10 cellular contexts compared by ENCODE assay signal in the genomic region with DNA sequence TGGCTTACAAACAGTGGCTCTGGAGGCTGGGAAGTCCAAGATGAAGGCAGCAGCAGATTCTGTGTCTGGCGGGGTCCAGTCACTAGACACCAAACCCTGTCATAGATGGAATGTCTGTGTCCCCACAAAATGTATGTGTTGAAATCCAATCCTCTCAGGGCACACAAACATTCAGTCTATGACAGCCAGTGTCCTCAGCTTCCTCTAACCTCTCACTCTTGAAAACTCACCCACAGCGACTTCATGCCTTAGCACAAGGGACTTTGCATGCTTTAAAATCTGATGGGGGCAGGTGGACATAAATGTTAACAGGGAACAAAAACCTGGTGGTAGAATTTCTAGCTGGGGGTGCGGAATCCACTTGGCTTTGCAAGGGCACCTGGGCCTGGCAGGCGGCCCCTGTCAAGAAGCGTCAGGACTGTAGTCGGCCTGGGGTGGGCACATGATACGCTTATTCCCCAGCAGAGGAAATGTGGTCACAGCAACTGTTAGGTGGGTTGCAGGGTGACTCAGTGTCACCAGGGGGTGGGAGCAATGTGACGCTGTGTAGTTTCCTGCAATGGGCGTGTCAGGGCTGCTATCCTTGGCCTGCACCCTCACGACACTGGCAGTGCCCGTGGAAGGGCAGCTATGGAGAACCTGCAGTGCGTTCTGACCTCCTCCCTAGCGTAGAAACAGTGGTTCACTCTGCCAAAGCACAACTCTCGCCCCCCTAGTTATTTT. TPM values are rescaled to one million over a fixed set of nuclear protein-coding genes. Genes with fewer than 3 reads are reported as not detected.
DNase-seq lines count a peak whose midpoint lies in the region; ATAC-seq, FAIRE-seq and TF ChIP-seq lines count a peak whose summit lies in the region.
"Had no signal": no experiment of that assay in that cellular context is flagged by ENCODE, and none has a peak within 500 bp of the region (broad histone marks: within the 10 kb centered on the region; RNA-seq: fewer than 3 reads in every experiment).

No MANE protein-coding gene starts in this region.

- H3K4me1 ChIP-seq in endodermal cell (ENCODE audit: control insufficient read depth, insufficient read depth, low read length): no peaks in the 10 kb centered on the region

- H3K36me3 Mint-ChIP-seq in immature natural killer cell (peaks cover 0 to 9% (median 0%) of the 10 kb centered on the region in 3 donors), endodermal cell (ENCODE audit: low read depth) (no peaks in the 10 kb centered on the region)

- FAIRE-seq in HTR-8/SVneo (lab: Jason Lieb, UNC): no peak

- H3K36me3 ChIP-seq in endodermal cell (ENCODE audit: control insufficient read depth, insufficient read depth, low read length): no peaks in the 10 kb centered on the region
- H3K36me3 ChIP-seq: thyroid gland had no signal

- H3K4me3 ChIP-seq in endodermal cell (ENCODE audit: low read length): no peak overlapping the region
- H3K4me3 ChIP-seq: thyroid gland had no signal

- no peaks in the 10 kb centered on the region for H3K27me3 ChIP-seq in endodermal cell (ENCODE audit: control insufficient read depth, insufficient read depth, low read length, poor library complexity, severe bottlenecking)
- H3K27me3 ChIP-seq: thyroid gland had no signal

- ATAC-seq in HG02610 (IDR thresholded peaks at IDR 0.05; ENCODE audit: unreplicated experiment): peak; percentile 57
- no peak for ATAC-seq in GM18519 (IDR thresholded peaks at IDR 0.05; ENCODE audit: low FRiP score, unreplicated experiment)

- no peak overlapping the region for H3K27ac ChIP-seq in endodermal cell (ENCODE audit: low read depth, low read length)
- H3K27ac ChIP-seq: thyroid gland had no signal

- H3K9ac ChIP-seq in endodermal cell (ENCODE audit: extremely low read depth, low read length, poor library complexity, severe bottlenecking): no peak overlapping the region

- peak overlapping the region; percentile 78 to 96 (median 90) for H3K4me3 Mint-ChIP-seq in immature natural killer cell
- no peak overlapping the region for H3K4me3 Mint-ChIP-seq in endodermal cell

- H3K9me3 Mint-ChIP-seq in immature natural killer cell (peaks cover 0 to 3% (median 0%) of the 10 kb centered on the region in 6 donors), endodermal cell (no peaks in the 10 kb centered on the region)

- H3K27me3 Mint-ChIP-seq in immature natural killer cell (ENCODE audit: low read depth in 3 of 3) (peaks cover 15 to 29% (median 20%) of the 10 kb centered on the region in 3 donors), endodermal cell (ENCODE audit: insufficient read depth) (no peaks in the 10 kb centered on the region)

- no peaks in the 10 kb centered on the region for H3K9me3 ChIP-seq in endodermal cell (ENCODE audit: control insufficient read depth, low read length)
- H3K9me3 ChIP-seq: thyroid gland had no signal

- H3K27ac Mint-ChIP-seq in immature natural killer cell (peak overlapping the region; percentile 99 to 100 (median 100)), endodermal cell (no peak overlapping the region)

- 92 to 93% methylated on average over 8 to 14 of the region's 14 CpGs for WGBS in endodermal cell (ENCODE audit: insufficient coverage in 1 of 2, insufficient read length in 1 of 2), 2 experiments

- peak; percentile 90 for DNase-seq in activated CD8-positive, alpha-beta memory T cell treated with anti-CD3 and anti-CD28 coated beads for 24 hours
- DNase-seq in immature natural killer cell (peak; percentile 94 to 95 (median 95)), endodermal cell (no peak), NCI-H345 (lab: John Stamatoyannopoulos, UW) (no peak), HTR-8/SVneo (ENCODE audit: insufficient read length, low spot score) (no peak)
- DNase-seq in stimulated activated CD8-positive, alpha-beta memory T cell treated with anti-CD3 and anti-CD28 coated beads, Interleukin-7, amount 100 ng/mL, for 24 hours (ENCODE audit: low read depth): peak; percentile 64
- DNase-seq: cortex of kidney had no signal

- no peak for TF ChIP-seq CTCF in endodermal cell (conservative IDR thresholded peaks at IDR 0.05)

- peaks cover 94 to 98% of the 10 kb centered on the region in 2 donors for H3K4me1 Mint-ChIP-seq in immature natural killer cell
- no peaks in the 10 kb centered on the region for H3K4me1 Mint-ChIP-seq in endodermal cell

RNA-seq across cellular contexts. Expression of a gene that starts 17.7 kb away (rescaled TPM):
- polyA plus RNA-seq in immature natural killer cell: 100 to 1,000 TPM in 1 of 3 donors, 10 to 100 TPM in 2; 38.8 to 131 (median 60.1) TPM
- 1 to 10 TPM; 5.2 to 6.0 TPM for total RNA-seq in endodermal cell
- 2.5 TPM for polyA plus RNA-seq in endodermal cell (2013, experiment 1 of 2)
- 2.6 TPM for polyA plus RNA-seq in endodermal cell (2013, experiment 2 of 2)

Comparison
In these comparisons a context has a peak if more than half of its experiments do, and no peak if none do; other contexts are left out.
1. DNase-seq: peak in activated CD8-positive, alpha-beta memory T cell treated with anti-CD3 and anti-CD28 coated beads for 24 hours (single experiment), immature natural killer cell (3 of 3) and stimulated activated CD8-positive, alpha-beta memory T cell treated with anti-CD3 and anti-CD28 coated beads, Interleukin-7, amount 100 ng/mL, for 24 hours (single experiment); none in endodermal cell (single experiment), NCI-H345 (single experiment) and HTR-8/SVneo (single experiment).